Comparison of ENCODE assay signal across 29 cellular contexts in the genomic region with DNA sequence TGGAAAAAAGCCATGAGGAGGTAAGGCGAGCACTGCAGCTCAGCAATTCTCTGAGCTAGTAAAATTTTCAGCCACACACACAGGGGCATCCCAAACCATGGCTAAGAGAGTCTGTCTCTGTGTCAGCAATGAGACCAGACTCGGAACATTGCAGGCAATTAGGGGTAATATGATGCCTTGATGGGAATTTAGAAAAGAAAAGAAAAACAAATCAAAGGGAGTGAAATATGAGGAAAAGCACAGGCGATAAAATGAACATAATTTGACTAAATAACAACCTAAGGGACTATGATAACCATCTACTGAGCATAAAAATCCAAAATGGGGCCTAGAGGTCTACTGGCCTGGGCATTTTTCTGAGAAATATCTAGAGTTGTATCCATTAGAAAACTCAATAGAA.
"Had no signal": no experiment of that assay in that cellular context is flagged by ENCODE, and none has a peak within 500 bp of the region (broad histone marks: within the 10 kb centered on the region; RNA-seq: fewer than 3 reads in every experiment).

No MANE protein-coding gene starts in this region.

- H3K9me3 ChIP-seq: colonic mucosa, gastrocnemius medialis, left lung, mucosa of descending colon, thyroid gland had no signal

- H3K4me3 Mint-ChIP-seq: dendritic cell treated with granulocyte-macrophage colony-stimulating factor and Interleukin-4, amounts not matched to agents 40 ng/mL and 50 ng/mL, for 4 days; endodermal cell; mesothelial cell of epicardium; naive B cell; natural killer cell treated with Interleukin-12 subunit alpha and Interleukin-12 subunit beta and Interleukin-15 and Interleukin-18, amount 100 ng/mL, for 72 hours; neural progenitor cell; stimulated activated effector memory CD8-positive, alpha-beta T cell treated with anti-CD3 and anti-CD28 coated beads, Interleukin-12 subunit alpha, Interleukin-12 subunit beta, amount 100 ng/mL, for 72 hours had no signal

- H3K27ac Mint-ChIP-seq: dendritic cell treated with granulocyte-macrophage colony-stimulating factor and Interleukin-4, amounts not matched to agents 40 ng/mL and 50 ng/mL, for 4 days; endodermal cell; mesothelial cell of epicardium; naive B cell; natural killer cell treated with Interleukin-12 subunit alpha and Interleukin-12 subunit beta and Interleukin-15 and Interleukin-18, amount 100 ng/mL, for 72 hours; neural progenitor cell; progenitor cell of endocrine pancreas; stimulated activated effector memory CD8-positive, alpha-beta T cell treated with anti-CD3 and anti-CD28 coated beads, Interleukin-12 subunit alpha, Interleukin-12 subunit beta, amount 100 ng/mL, for 72 hours had no signal

- ATAC-seq: esophagus mucosa; gastrocnemius medialis; left cardiac atrium; left lung; mucosa of descending colon; natural killer cell treated with Interleukin-12 subunit alpha and Interleukin-12 subunit beta and Interleukin-15 and Interleukin-18, amount 100 ng/mL, for 72 hours; sciatic nerve; stimulated activated effector memory CD8-positive, alpha-beta T cell treated with anti-CD3 and anti-CD28 coated beads, Interleukin-12 subunit alpha, Interleukin-12 subunit beta, amount 100 ng/mL, for 72 hours had no signal

- H3K27me3 Mint-ChIP-seq: dendritic cell treated with granulocyte-macrophage colony-stimulating factor and Interleukin-4, amounts not matched to agents 40 ng/mL and 50 ng/mL, for 4 days; natural killer cell treated with Interleukin-12 subunit alpha and Interleukin-12 subunit beta and Interleukin-15 and Interleukin-18, amount 100 ng/mL, for 72 hours; progenitor cell of endocrine pancreas had no signal

- H3K27ac ChIP-seq: colonic mucosa, epithelial cell of prostate, gastrocnemius medialis, left lung, neural progenitor cell, parathyroid adenoma, stomach, thyroid gland had no signal

- DNase-seq: colonic mucosa; effector CD8-positive, alpha-beta T cell; endodermal cell; foreskin fibroblast; gastrocnemius medialis; head of caudate nucleus; left cardiac atrium; left lung; mesenchymal stem cell; mucosa of descending colon; naive B cell; stimulated activated CD4-positive, alpha-beta T cell treated with anti-CD3 and anti-CD28 coated beads, Interleukin-12 subunit alpha, Interleukin-12 subunit beta, amount 100 ng/mL, for 4 hours; stimulated activated CD4-positive, alpha-beta T cell treated with anti-CD3 and anti-CD28 coated beads, Interleukin-2, amount 100 ng/mL, for 24 hours; stimulated activated CD4-positive, alpha-beta T cell treated with anti-CD3 and anti-CD28 coated beads, Interleukin-4, amount 100 ng/mL, for 24 hours; stimulated activated naive CD4-positive, alpha-beta T cell treated with Interleukin-2 at 50 U/mL for 16 hours; stomach; thyroid gland; trophoblast cell had no signal

- H3K36me3 ChIP-seq: colonic mucosa, gastrocnemius medialis, left lung, neural progenitor cell, stomach, thyroid gland had no signal

- H3K4me1 Mint-ChIP-seq: endodermal cell; naive B cell; neural progenitor cell; stimulated activated effector memory CD8-positive, alpha-beta T cell treated with anti-CD3 and anti-CD28 coated beads, Interleukin-12 subunit alpha, Interleukin-12 subunit beta, amount 100 ng/mL, for 72 hours had no signal

- H3K9ac ChIP-seq: neural progenitor cell, parathyroid adenoma had no signal

- H3K4me3 ChIP-seq: colonic mucosa, gastrocnemius medialis, left lung, mucosa of descending colon, neural progenitor cell, smooth muscle cell, stomach, thyroid gland had no signal

- H3K4me1 ChIP-seq: colonic mucosa, gastrocnemius medialis, left lung, neural progenitor cell, parathyroid adenoma, stomach, thyroid gland had no signal

- H3K36me3 Mint-ChIP-seq: mesothelial cell of epicardium; naive B cell; natural killer cell treated with Interleukin-12 subunit alpha and Interleukin-12 subunit beta and Interleukin-15 and Interleukin-18, amount 100 ng/mL, for 72 hours; neural progenitor cell; stimulated activated effector memory CD8-positive, alpha-beta T cell treated with anti-CD3 and anti-CD28 coated beads, Interleukin-12 subunit alpha, Interleukin-12 subunit beta, amount 100 ng/mL, for 72 hours had no signal
